In the genomic region with DNA sequence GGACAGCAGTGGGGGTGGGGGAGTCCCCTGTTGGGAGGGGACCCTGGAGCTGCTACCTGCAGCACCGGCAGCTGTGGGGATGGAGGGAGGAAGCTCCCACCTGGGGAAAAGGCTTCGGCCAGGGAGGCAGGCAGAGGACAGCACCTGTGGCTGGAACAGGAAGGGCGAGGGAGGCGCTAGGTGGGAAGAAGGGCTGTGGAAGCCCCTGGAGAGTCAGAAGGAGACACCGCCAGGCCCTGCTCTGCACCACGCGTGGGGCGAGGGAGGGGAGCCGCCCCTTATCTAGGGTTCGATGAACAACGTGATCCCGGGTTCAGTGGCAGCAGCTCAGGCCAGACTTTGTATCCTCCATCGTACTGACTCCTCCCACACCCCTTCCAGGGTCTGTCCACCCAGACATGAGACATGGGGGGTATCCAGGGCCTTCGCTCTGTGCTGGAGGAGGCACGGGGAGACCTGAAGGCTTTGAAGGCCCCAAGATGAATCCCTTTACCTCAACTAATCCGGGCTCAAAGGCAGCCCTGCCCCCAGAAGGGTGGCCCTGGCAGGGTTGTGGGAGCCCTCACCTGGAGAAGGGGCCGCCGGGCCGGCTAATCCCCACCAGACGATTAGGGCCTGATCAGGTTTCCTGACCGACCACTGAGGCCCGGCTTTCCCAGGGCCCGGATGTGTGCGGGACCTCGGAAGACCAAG, we compare ENCODE assay signal across 17 cellular contexts.
"Had no signal": no experiment of that assay in that cellular context is flagged by ENCODE, and none has a peak within 500 bp of the region (broad histone marks: within the 10 kb centered on the region; RNA-seq: fewer than 3 reads in every experiment).

No MANE protein-coding gene starts in this region.

- H3K27ac ChIP-seq: adrenal gland, gastroesophageal sphincter, prostate gland, thoracic aorta had no signal

- FAIRE-seq: TTC549 had no signal

- H3K4me1 ChIP-seq: adrenal gland, gastroesophageal sphincter, prostate gland had no signal

- DNase-seq: activated naive CD4-positive, alpha-beta T cell treated with anti-CD3 and anti-CD28 coated beads for 36 hours; activated T-cell treated with anti-CD3 and anti-CD28 coated beads, Interleukin-2, amount 50 U/mL, for 48 hours; adrenal gland; central memory CD4-positive, alpha-beta T cell; effector memory CD8-positive, alpha-beta T cell; kidney glomerular epithelial cell; nucleus accumbens; stimulated activated CD4-positive, alpha-beta T cell treated with anti-CD3 and anti-CD28 coated beads, Interleukin-2, amount 100 ng/mL, for 48 hours; stimulated activated naive CD8-positive, alpha-beta T cell treated with anti-CD3 and anti-CD28 coated beads, Interleukin-15, Interleukin-2, amounts not matched to agents 100 U/mL and 50 U/mL, for 24 hours had no signal

- H3K9me3 Mint-ChIP-seq: activated naive CD4-positive, alpha-beta T cell treated with anti-CD3 and anti-CD28 coated beads for 36 hours; effector memory CD8-positive, alpha-beta T cell had no signal

- H3K36me3 Mint-ChIP-seq: naive thymus-derived CD8-positive, alpha-beta T cell had no signal

- H3K9me3 ChIP-seq: adrenal gland, gastroesophageal sphincter, mucosa of descending colon, prostate gland, thoracic aorta had no signal

- H3K4me1 Mint-ChIP-seq: naive thymus-derived CD8-positive, alpha-beta T cell had no signal

- H3K36me3 ChIP-seq: adrenal gland, gastroesophageal sphincter, prostate gland, thoracic aorta had no signal

- H3K4me3 Mint-ChIP-seq: activated naive CD4-positive, alpha-beta T cell treated with anti-CD3 and anti-CD28 coated beads for 36 hours; effector memory CD8-positive, alpha-beta T cell; naive thymus-derived CD8-positive, alpha-beta T cell; T-helper 17 cell had no signal

- H3K4me3 ChIP-seq: adrenal gland, gastroesophageal sphincter, mucosa of descending colon, prostate gland, thoracic aorta had no signal

- H3K27ac Mint-ChIP-seq: activated naive CD4-positive, alpha-beta T cell treated with anti-CD3 and anti-CD28 coated beads for 36 hours; effector memory CD8-positive, alpha-beta T cell; T-helper 17 cell had no signal

- ATAC-seq: activated CD4-positive, CD25-positive, alpha-beta regulatory T cell treated with anti-CD3 and anti-CD28 coated beads, Interleukin-2, amount 50 U/mL, for 24 hours; effector memory CD8-positive, alpha-beta T cell; gastroesophageal sphincter; mucosa of descending colon; naive thymus-derived CD8-positive, alpha-beta T cell; stimulated activated naive CD8-positive, alpha-beta T cell treated with anti-CD3 and anti-CD28 coated beads, Interleukin-15, Interleukin-2, amounts not matched to agents 100 U/mL and 50 U/mL, for 24 hours; T-helper 17 cell had no signal
